ENCODE assay signal across 1 cellular context in the genomic region with DNA sequence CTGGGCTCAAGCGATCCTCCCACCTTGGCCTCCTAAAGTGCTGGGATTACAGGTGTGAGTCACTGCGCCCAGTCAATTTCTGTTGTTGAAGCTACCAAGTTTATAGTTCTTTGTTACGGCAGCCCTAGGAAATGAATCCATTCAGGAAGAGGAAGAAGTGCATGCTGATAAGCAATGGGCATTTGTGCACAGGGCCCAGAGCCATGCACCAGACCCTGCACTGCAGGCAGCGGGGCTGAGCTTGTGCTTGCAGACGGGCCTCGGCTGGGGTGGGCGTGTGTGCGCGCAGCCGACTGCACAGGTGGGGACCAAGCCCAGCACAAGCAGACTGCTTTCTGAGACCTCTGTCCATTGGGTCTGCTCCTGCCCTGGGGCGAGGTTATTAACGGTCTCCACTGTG.
TF ChIP-seq lines count a peak whose summit lies in the region.

No MANE protein-coding gene starts in this region.

TF ChIP-seq in HepG2, 621 proteins besides CTCF, POLR2A, EP300 and RAD21 (continued from another document):
- no peak for TF ChIP-seq ZNF280D (CRISPR knock-in tag; IDR thresholded peaks at IDR 0.05)
- TF ChIP-seq ZNF7 (CRISPR knock-in tag; IDR thresholded peaks at IDR 0.05) = no peak
- no peak for TF ChIP-seq ZNF350 (CRISPR knock-in tag; IDR thresholded peaks at IDR 0.05; ENCODE audit: borderline replicate concordance, low read depth)
- no peak for TF ChIP-seq ZNF496 (CRISPR knock-in tag; IDR thresholded peaks at IDR 0.05; ENCODE audit: insufficient replicate concordance)
- no peak for TF ChIP-seq CC2D1A (CRISPR knock-in tag; IDR thresholded peaks at IDR 0.05)
- TF ChIP-seq TERF1 (CRISPR knock-in tag; IDR thresholded peaks at IDR 0.05) = no peak
- no peak for TF ChIP-seq ZNF772 (CRISPR knock-in tag; IDR thresholded peaks at IDR 0.05)
- TF ChIP-seq HOXD1 (CRISPR knock-in tag; IDR thresholded peaks at IDR 0.05) = no peak
TF ChIP-seq in HepG2: peak in this region for 0.
